25 cellular contexts compared by ENCODE assay signal in the genomic region with DNA sequence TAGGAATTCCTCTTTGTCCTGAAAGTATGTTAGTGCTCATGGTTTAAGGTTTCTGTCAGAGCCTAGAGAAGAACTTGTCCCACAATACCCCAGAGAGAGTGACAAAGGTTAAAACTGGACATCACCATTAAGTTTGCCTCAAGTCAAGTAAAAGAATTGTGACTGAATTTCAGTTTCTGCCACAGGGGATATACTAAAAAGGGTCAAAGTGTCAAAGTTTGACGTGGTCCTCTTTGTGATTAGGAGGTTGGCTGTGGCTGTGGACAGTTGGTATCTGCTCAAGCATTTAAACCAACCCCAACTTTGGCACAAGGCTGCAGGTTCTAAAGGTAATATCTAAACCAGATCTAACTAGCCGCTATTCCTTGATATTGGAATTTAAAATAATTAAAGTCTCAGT.
"Had no signal": no experiment of that assay in that cellular context is flagged by ENCODE, and none has a peak within 500 bp of the region (broad histone marks: within the 10 kb centered on the region; RNA-seq: fewer than 3 reads in every experiment).

No MANE protein-coding gene starts in this region.

- H3K9me3 ChIP-seq: adrenal gland, gastrocnemius medialis, right lobe of liver, stomach had no signal

- FAIRE-seq: astrocyte, bronchial epithelial cell, kidney, small intestine had no signal

- DNase-seq: activated CD4-positive, alpha-beta T cell treated with anti-CD3 and anti-CD28 coated beads, Interleukin-2, amount 50 U/mL, for 48 hours; activated gamma-delta T cell; adrenal gland; cerebellar nuclear complex; effector CD8-positive, alpha-beta T cell; gastrocnemius medialis; head of caudate nucleus; kidney; midbrain; right lobe of liver; small intestine; stimulated activated CD4-positive, alpha-beta T cell treated with anti-CD3 and anti-CD28 coated beads, Interleukin-15, amount 100 ng/mL, for 24 hours; stimulated activated CD4-positive, alpha-beta T cell treated with anti-CD3 and anti-CD28 coated beads, Interleukin-2, amount 100 ng/mL, for 48 hours; stomach; WERI-Rb-1 had no signal

- H3K4me3 ChIP-seq: adrenal gland, gastrocnemius medialis, lung, right lobe of liver, stomach had no signal

- ATAC-seq: activated naive CD4-positive, alpha-beta T cell treated with anti-CD3 and anti-CD28 coated beads, Interleukin-2, amount 50 U/mL, for 72 hours; esophagus mucosa; gastrocnemius medialis; left lobe of liver; right lobe of liver had no signal

- H3K36me3 ChIP-seq: adrenal gland, gastrocnemius medialis, right lobe of liver, stomach had no signal

- H3K4me1 Mint-ChIP-seq: nephron had no signal

- H3K4me1 ChIP-seq: adrenal gland, gastrocnemius medialis, parathyroid adenoma, right lobe of liver, stomach had no signal

- H3K27ac Mint-ChIP-seq: activated naive CD4-positive, alpha-beta T cell treated with anti-CD3 and anti-CD28 coated beads, Interleukin-2, amount 50 U/mL, for 72 hours; dendritic cell treated with granulocyte-macrophage colony-stimulating factor and Interleukin-4, amounts not matched to agents 40 ng/mL and 50 ng/mL, for 4 days; nephron; type B pancreatic cell had no signal

- H3K27me3 ChIP-seq: adrenal gland, gastrocnemius medialis, right lobe of liver, stomach had no signal

- H3K27ac ChIP-seq: adrenal gland, gastrocnemius medialis, parathyroid adenoma, right lobe of liver, stomach had no signal

- H3K9me3 Mint-ChIP-seq: activated naive CD4-positive, alpha-beta T cell treated with anti-CD3 and anti-CD28 coated beads, Interleukin-2, amount 50 U/mL, for 72 hours; dendritic cell treated with granulocyte-macrophage colony-stimulating factor and Interleukin-4, amounts not matched to agents 40 ng/mL and 50 ng/mL, for 4 days; nephron had no signal

- H3K27me3 Mint-ChIP-seq: type B pancreatic cell had no signal

- H3K4me3 Mint-ChIP-seq: dendritic cell treated with granulocyte-macrophage colony-stimulating factor and Interleukin-4, amounts not matched to agents 40 ng/mL and 50 ng/mL, for 4 days; nephron; type B pancreatic cell had no signal
